Comparison of ENCODE assay signal across 2 cellular contexts in genomic region chr6:14089224-14089623, GRCh38.
TF ChIP-seq lines count a peak whose summit lies in the region.

No MANE protein-coding gene starts in this region.

TF ChIP-seq in GM23338, 12 proteins besides CTCF, POLR2A, EP300 and RAD21 (continued from another document):
- no peak for TF ChIP-seq ETS1 (IDR thresholded peaks at IDR 0.05)
- TF ChIP-seq ZNF462 (CRISPR knock-in tag; IDR thresholded peaks at IDR 0.05): no peak
- TF ChIP-seq EZH2phosphoT487 (IDR thresholded peaks at IDR 0.05; ENCODE audit: unreplicated experiment): no peak
- TF ChIP-seq EZH2 (IDR thresholded peaks at IDR 0.05; ENCODE audit: low read depth, unreplicated experiment): no peak
- TF ChIP-seq JUNB (IDR thresholded peaks at IDR 0.05; ENCODE audit: unreplicated experiment): no peak
- no peak for TF ChIP-seq REST (IDR thresholded peaks at IDR 0.05; ENCODE audit: unreplicated experiment)

TF ChIP-seq in WTC11, 78 proteins besides CTCF, POLR2A, EP300 and RAD21 (continued from another document):
- TF ChIP-seq ZSCAN18 (CRISPR knock-in tag; IDR thresholded peaks at IDR 0.05): no peak
- TF ChIP-seq ZNF423 (CRISPR knock-in tag; IDR thresholded peaks at IDR 0.05): no peak
